Comparison of ENCODE assay signal across 17 cellular contexts in the genomic region with DNA sequence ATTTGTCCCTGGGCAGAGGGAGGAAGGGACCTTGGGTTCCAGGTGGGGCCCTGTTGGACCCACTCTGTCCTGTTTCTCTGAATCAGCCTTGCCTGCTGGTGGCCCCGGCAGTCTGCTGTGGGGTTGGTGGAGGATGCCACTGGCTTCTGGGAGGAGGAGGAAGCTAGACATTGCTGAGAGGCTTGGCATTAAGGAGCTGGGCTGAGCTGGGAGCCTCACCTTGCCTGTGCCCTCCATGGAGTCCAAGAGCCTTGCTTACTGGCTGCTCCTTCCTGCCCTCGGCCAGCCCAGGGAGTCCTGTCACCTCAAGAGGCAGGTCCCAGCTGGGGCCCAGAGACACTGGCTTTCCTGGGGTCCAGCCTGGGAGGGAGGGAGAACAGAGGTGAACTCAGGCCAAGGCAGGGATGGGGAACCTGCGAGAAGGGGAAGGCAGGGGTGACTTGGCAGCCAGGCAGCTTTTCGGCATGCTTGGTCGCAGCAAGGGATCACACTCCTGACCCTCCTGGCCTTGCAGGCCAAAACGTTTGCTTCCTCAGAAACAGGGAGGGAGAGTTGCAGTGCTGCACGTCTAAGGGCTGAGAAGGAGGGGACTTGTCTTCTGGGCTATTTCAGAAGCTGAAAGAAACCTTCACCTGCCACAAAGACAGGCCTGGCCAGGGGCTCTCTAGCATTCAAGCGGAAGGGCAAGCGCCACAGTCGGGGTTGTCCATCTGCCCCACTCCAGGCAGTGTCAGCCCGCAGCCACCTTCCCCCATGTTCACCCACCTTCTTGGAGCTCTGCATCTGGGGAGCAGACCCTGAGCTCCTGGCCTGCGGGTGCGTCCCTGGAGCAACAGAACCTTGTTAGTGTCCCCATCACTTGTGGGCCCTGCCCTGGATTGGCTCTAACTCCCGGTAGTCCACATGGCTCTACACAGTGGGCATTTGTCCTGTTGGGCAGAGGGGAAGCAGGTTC. TPM values are rescaled to one million over a fixed set of nuclear protein-coding genes. Genes with fewer than 3 reads are reported as not detected.
DNase-seq lines count a peak whose midpoint lies in the region; ATAC-seq, FAIRE-seq and TF ChIP-seq lines count a peak whose summit lies in the region.
"Had no signal": no experiment of that assay in that cellular context is flagged by ENCODE, and none has a peak within 500 bp of the region (broad histone marks: within the 10 kb centered on the region; RNA-seq: fewer than 3 reads in every experiment).

No MANE protein-coding gene starts in this region.

- H3K4me3 ChIP-seq in H7 (ENCODE audit: insufficient read depth, low read depth, low read length) (no peak overlapping the region), K562 (no peak overlapping the region), trophoblast cell (ENCODE audit: low read depth, low read length) (peak overlapping the region; percentile 7), colonic mucosa (no peak overlapping the region)

- POLR2A ChIA-PET in activated CD4-positive, alpha-beta T cell treated with anti-CD3 and anti-CD28 coated beads for 36 hours (lab: Charles Lee) = no interaction called here
- POLR2A ChIA-PET in K562 (lab: Yijun Ruan, JAX) = interaction anchor here (0.8 to 2.6 kb wide), 4 partner anchors 9 to 18 kb away, joined by 3 to 14 read pairs (median 4); a partner anchor contains a TSS
- POLR2A ChIA-PET in GM10248 (lab: Yijun Ruan, JAX) = interaction anchor here (0.6 kb wide), 1 partner anchor 266 kb away, joined by 3 read pairs; no protein-coding TSS in a partner anchor

- in situ Hi-C loops in K562 (cut with MboI) = no loop called here

- H2AK5ac ChIP-seq in trophoblast cell (ENCODE audit: low read length) = no peak overlapping the region

- H2AFZ ChIP-seq in K562 (ENCODE audit: low read depth, low read length) (no peak overlapping the region), trophoblast cell (ENCODE audit: insufficient read depth, low read length, poor library complexity) (no peak overlapping the region)

- H3K4me3 Mint-ChIP-seq in activated CD4-positive, alpha-beta T cell treated with anti-CD3 and anti-CD28 coated beads, Interleukin-2, amount 10 ng/mL, durations not matched to agents 24 days and 14 days = no peak overlapping the region
- no peak overlapping the region for H3K4me3 Mint-ChIP-seq in activated CD4-positive, alpha-beta T cell treated with anti-CD3 and anti-CD28 coated beads for 36 hours
- H3K4me3 Mint-ChIP-seq: CD4-positive, alpha-beta T cell; HFFc6 had no signal

- no peak overlapping the region for H4K91ac ChIP-seq in trophoblast cell (ENCODE audit: low read depth, low read length)

- TF ChIP-seq POLR2A in K562 (conservative IDR thresholded peaks at IDR 0.05) (no peak), erythroblast (IDR thresholded peaks at IDR 0.05; ENCODE audit: low read length) (no peak)

- H4K8ac ChIP-seq in trophoblast cell (ENCODE audit: low read depth, low read length) = no peak overlapping the region

- peaks cover 30% of the 10 kb centered on the region for H4K20me1 ChIP-seq in K562 (replicated peaks; ENCODE audit: control insufficient read depth, insufficient read depth, low read length)

- H3K9ac ChIP-seq in K562 (ENCODE audit: insufficient read depth in 1 of 2, low read depth in 2 of 2, low read length in 2 of 2) (peak overlapping the region in 1 of 2 experiments; percentile 77; a peak in 1 of 4 replicates), trophoblast cell (ENCODE audit: low read length) (no peak overlapping the region), colonic mucosa (ENCODE audit: low read depth in 2 of 2, low read length in 2 of 2) (no peak overlapping the region)

- no peak for FAIRE-seq in K562 (lab: Jason Lieb, UNC)
- FAIRE-seq: GM12891 had no signal

- no peaks in the 10 kb centered on the region for H3K27me3 Mint-ChIP-seq in activated CD4-positive, alpha-beta T cell treated with anti-CD3 and anti-CD28 coated beads, Interleukin-2, amount 10 ng/mL, durations not matched to agents 24 days and 14 days
- H3K27me3 Mint-ChIP-seq in activated CD4-positive, alpha-beta T cell treated with anti-CD3 and anti-CD28 coated beads for 36 hours = no peaks in the 10 kb centered on the region
- H3K27me3 Mint-ChIP-seq: CD4-positive, alpha-beta T cell had no signal

- peaks cover 12% of the 10 kb centered on the region for H3K36me3 ChIP-seq in H7 (replicated peaks; ENCODE audit: control insufficient read depth, insufficient read depth, low read length)
- H3K36me3 ChIP-seq in K562 (ENCODE audit: control insufficient read depth, insufficient read depth, low read length) = peaks cover 72% of the 10 kb centered on the region; the same call in 2 of the 3 replicates
- H3K36me3 ChIP-seq in trophoblast cell (ENCODE audit: control insufficient read depth in 1 of 2, insufficient read depth in 2 of 2, low read length in 2 of 2) = peaks cover 25 to 37% of the 10 kb centered on the region in 2 experiments
- H3K36me3 ChIP-seq in colonic mucosa = no peaks in the 10 kb centered on the region

- H3K4me2 ChIP-seq in K562 (ENCODE audit: insufficient read depth, low read length) (no peak overlapping the region), trophoblast cell (ENCODE audit: low read length) (no peak overlapping the region)

- H3K4me1 ChIP-seq in K562 (replicated peaks in 1 of 2; ENCODE audit: control insufficient read depth in 2 of 2, insufficient read depth in 2 of 2, low read length in 2 of 2) (peaks cover 14 to 46% of the 10 kb centered on the region in 2 experiments), trophoblast cell (ENCODE audit: control insufficient read depth in 1 of 2, insufficient read depth in 2 of 2, low read length in 2 of 2) (peaks cover 4 to 7% of the 10 kb centered on the region in 2 experiments), colonic mucosa (no peaks in the 10 kb centered on the region)

- no peak overlapping the region for H2BK5ac ChIP-seq in trophoblast cell (ENCODE audit: low read depth, low read length, poor library complexity)

- BruUV-seq in K562 (replicated peaks; lab: Mats Ljungman, UMichigan) = no TSS peak

- H3K36me3 Mint-ChIP-seq in activated CD4-positive, alpha-beta T cell treated with anti-CD3 and anti-CD28 coated beads, Interleukin-2, amount 10 ng/mL, durations not matched to agents 24 days and 14 days (ENCODE audit: low read depth) = peaks cover 12% of the 10 kb centered on the region
- H3K36me3 Mint-ChIP-seq in activated CD4-positive, alpha-beta T cell treated with anti-CD3 and anti-CD28 coated beads for 36 hours (ENCODE audit: low read depth) = peaks cover 8% of the 10 kb centered on the region

- peaks cover 32% of the 10 kb centered on the region for H3K79me2 ChIP-seq in K562 (ENCODE audit: control insufficient read depth, insufficient read depth, low read length)
- H3K79me2 ChIP-seq in trophoblast cell (ENCODE audit: control insufficient read depth, insufficient read depth, low read length, poor library complexity) = no peaks in the 10 kb centered on the region

- no peak for TF ChIP-seq CTCF in K562 (IDR thresholded peaks at IDR 0.05 in 2 of 3, conservative IDR thresholded peaks at IDR 0.05 in 1 of 3; ENCODE audit: insufficient read depth in 2 of 3, low read depth in 1 of 3, low read length in 3 of 3)
- no peak for TF ChIP-seq CTCF in colonic mucosa (IDR thresholded peaks at IDR 0.05)
- TF ChIP-seq CTCF in GM10248 (IDR thresholded peaks at IDR 0.05; ENCODE audit: control extremely low read depth, extremely low read depth, low read depth, missing control alignments) = no peak

- CTCF ChIA-PET in activated CD4-positive, alpha-beta T cell treated with anti-CD3 and anti-CD28 coated beads for 36 hours (lab: Charles Lee) = interaction anchor here (0.8 kb wide), 1 partner anchor 277 kb away, joined by 3 read pairs; no protein-coding TSS in a partner anchor
- CTCF ChIA-PET in K562 (lab: Yijun Ruan, JAX; ENCODE audit: low intra/inter-chr PET ratio) (no interaction called here), GM10248 (lab: Yijun Ruan, JAX) (interaction anchor here (1.4 to 2.1 kb wide), 3 partner anchors 9 to 187 kb away, joined by 3 to 5 read pairs (median 5); a partner anchor contains a TSS)

- H3K9me3 Mint-ChIP-seq in activated CD4-positive, alpha-beta T cell treated with anti-CD3 and anti-CD28 coated beads, Interleukin-2, amount 10 ng/mL, durations not matched to agents 24 days and 14 days = no peaks in the 10 kb centered on the region
- H3K9me3 Mint-ChIP-seq in activated CD4-positive, alpha-beta T cell treated with anti-CD3 and anti-CD28 coated beads for 36 hours (ENCODE audit: low read depth) = no peaks in the 10 kb centered on the region
- H3K9me3 Mint-ChIP-seq: CD4-positive, alpha-beta T cell; HFFc6 had no signal

- no peak for TF ChIP-seq EP300 in K562 (IDR thresholded peaks at IDR 0.05; ENCODE audit: low read length)

- no peak overlapping the region for H3K23ac ChIP-seq in trophoblast cell (ENCODE audit: low read length)

- no peak overlapping the region for H4K12ac ChIP-seq in trophoblast cell (ENCODE audit: low read depth, low read length)

- H3K9me3 ChIP-seq in K562 (replicated peaks; ENCODE audit: control insufficient read depth, insufficient read depth, low read depth, low read length) = no peaks in the 10 kb centered on the region
- no peaks in the 10 kb centered on the region for H3K9me3 ChIP-seq in trophoblast cell (ENCODE audit: insufficient read depth, low read depth, low read length)
- H3K9me3 ChIP-seq in colonic mucosa = no peaks in the 10 kb centered on the region

- H3K14ac ChIP-seq in trophoblast cell (ENCODE audit: low read length) = no peak overlapping the region

- ATAC-seq in activated CD4-positive, alpha-beta T cell treated with anti-CD3 and anti-CD28 coated beads for 36 hours = no peak
- ATAC-seq in K562 = no peak

- peaks cover 9% of the 10 kb centered on the region for H3K4me1 Mint-ChIP-seq in activated CD4-positive, alpha-beta T cell treated with anti-CD3 and anti-CD28 coated beads, Interleukin-2, amount 10 ng/mL, durations not matched to agents 24 days and 14 days
- peaks cover 10% of the 10 kb centered on the region for H3K4me1 Mint-ChIP-seq in activated CD4-positive, alpha-beta T cell treated with anti-CD3 and anti-CD28 coated beads for 36 hours

- peak overlapping the region; percentile 15 for H3K27ac Mint-ChIP-seq in activated CD4-positive, alpha-beta T cell treated with anti-CD3 and anti-CD28 coated beads, Interleukin-2, amount 10 ng/mL, durations not matched to agents 24 days and 14 days
- H3K27ac Mint-ChIP-seq in activated CD4-positive, alpha-beta T cell treated with anti-CD3 and anti-CD28 coated beads for 36 hours = no peak overlapping the region
- H3K27ac Mint-ChIP-seq: CD4-positive, alpha-beta T cell; HFFc6 had no signal

- TF ChIP-seq RAD21 in K562 (CRISPR knock-in tag; conservative IDR thresholded peaks at IDR 0.05 in 1 of 2, IDR thresholded peaks at IDR 0.05 in 1 of 2) = no peak

- H3K27me3 ChIP-seq in H7 (ENCODE audit: control insufficient read depth, insufficient read depth, low read length) = no peaks in the 10 kb centered on the region
- H3K27me3 ChIP-seq in K562 (ENCODE audit: control insufficient read depth in 2 of 2, insufficient read depth in 2 of 2, low read length in 2 of 2) = no peaks in the 10 kb centered on the region
- H3K27me3 ChIP-seq in trophoblast cell (ENCODE audit: insufficient read depth, low read length) = no peaks in the 10 kb centered on the region
- no peaks in the 10 kb centered on the region for H3K27me3 ChIP-seq in colonic mucosa

- WGBS in K562 (ENCODE audit: insufficient coverage, low coverage, missing lambda C conversion rate) = 86% methylated on average over 13 of the region's 14 CpGs
- WGBS in trophoblast cell (ENCODE audit: extremely low coverage, insufficient coverage, insufficient read length) = no CpG with 5 or more reads among the region's 14 CpGs

- H2BK120ac ChIP-seq in trophoblast cell (ENCODE audit: insufficient read depth, low read length, poor library complexity) = no peak overlapping the region

- H3K27ac ChIP-seq in K562 (ENCODE audit: extremely low read depth, low read depth, low read length) (no peak overlapping the region), trophoblast cell (ENCODE audit: low read depth, low read length) (no peak overlapping the region), colonic mucosa (no peak overlapping the region)
- H3K27ac ChIP-seq: 22Rv1 had no signal

- H3K79me1 ChIP-seq in trophoblast cell (ENCODE audit: low read length) = no peaks in the 10 kb centered on the region

- H3K18ac ChIP-seq in trophoblast cell (ENCODE audit: low read length) = no peak overlapping the region

- intact Hi-C loops in activated CD4-positive, alpha-beta T cell treated with anti-CD3 and anti-CD28 coated beads, Interleukin-2, amount 10 ng/mL, durations not matched to agents 24 days and 14 days (cut with micrococcal nuclease) = no loop called here
- intact Hi-C loops in activated CD4-positive, alpha-beta T cell treated with anti-CD3 and anti-CD28 coated beads for 36 hours (cut with DNase I, micrococcal nuclease) = no loop called here
- intact Hi-C loops in K562 (cut with micrococcal nuclease) = no loop called here
- intact Hi-C loops in colonic mucosa (cut with DNase I) = no loop called here

- no peak overlapping the region for H2BK12ac ChIP-seq in trophoblast cell (ENCODE audit: low read length)

- H3K9me1 ChIP-seq in K562 (ENCODE audit: control insufficient read depth, insufficient read depth, low read length) = peaks cover 12% of the 10 kb centered on the region

- DNase-seq in activated CD4-positive, alpha-beta T cell treated with anti-CD3 and anti-CD28 coated beads, Interleukin-2, amount 10 ng/mL, durations not matched to agents 24 days and 14 days = no peak
- no peak for DNase-seq in activated CD4-positive, alpha-beta T cell treated with anti-CD3 and anti-CD28 coated beads for 36 hours
- DNase-seq in H7 = peak; percentile 31
- no peak for DNase-seq in K562 (ENCODE audit: extremely low read depth in 1 of 4, low spot score in 3 of 4)
- no peak for DNase-seq in trophoblast cell
- DNase-seq in colonic mucosa = no peak
- DNase-seq in GM10248 (ENCODE audit: extremely low spot score) = no peak
- no peak for DNase-seq in erythroblast (lab: John Stamatoyannopoulos, UW)
- DNase-seq: Calu3; CD4-positive, alpha-beta T cell; DMS 273 treated with DMSO at 0.1 percent for 48 hours; DMS79; GOT3; HCEC 1CT; HFFc6 had no signal

- H3K4ac ChIP-seq in trophoblast cell (ENCODE audit: low read depth, low read length) = no peak overlapping the region

RNA-seq across cellular contexts. Expression of a gene that starts 8.9 kb away (rescaled TPM):
- 35.9 and 37.3 TPM in 2 replicates for total RNA-seq in activated CD4-positive, alpha-beta T cell treated with anti-CD3 and anti-CD28 coated beads, Interleukin-2, amount 10 ng/mL, durations not matched to agents 24 days and 14 days
- total RNA-seq in activated CD4-positive, alpha-beta T cell treated with anti-CD3 and anti-CD28 coated beads for 36 hours = 10 to 100 TPM; 14.6 to 15.1 TPM
- 12.9 and 14.9 TPM in 2 replicates for total RNA-seq in H7 (2014; rRNA removed; shearing (Covaris generic))
- 31.6 and 91.3 TPM in 2 replicates for total RNA-seq in K562 (2011; cell fraction: chromatin; rRNA removed; ENCODE audit: low replicate concordance)
- 68.6 and 78.7 TPM in 2 replicates for total RNA-seq in K562 (2011; cell fraction: nucleolus; rRNA removed)
- 48.5 and 50.3 TPM in 2 replicates for total RNA-seq in K562 (2011; cell fraction: nucleoplasm; rRNA removed)
- total RNA-seq in K562 (2014; rRNA removed) (9.0 and 16.5 TPM in 2 replicates), K562 (2014; rRNA removed; fragmentation: Illumina TruSeq; extraction: Trizol) (1.9 and 3.0 TPM in 2 replicates), K562 (2015; rRNA removed; fragmentation: Illumina TruSeq; extraction: Trizol) (7.4 and 9.0 TPM in 2 replicates), K562 (2021) (48.8 and 51.3 TPM in 2 replicates), colonic mucosa (10 to 100 TPM in 1 of 2 donors, 1 to 10 TPM in 1; 5.1 to 18.1 TPM)
- polyA plus RNA-seq in K562 (2011; rRNA removed) (2.3 and 3.9 TPM in 2 replicates), K562 (2014; fragmentation: Illumina TruSeq; extraction: Trizol) (10.3 and 24.1 TPM in 2 replicates), K562 (2014; fragmentation: Nextera tagmentation; extraction: Ambion mirVana) (under 1 TPM; 0.42 to 0.46 TPM), K562 (2014; rRNA removed) (14.7 and 15.4 TPM in 2 replicates)
- polyA plus RNA-seq in K562 (2011; cell fraction: cytosol; rRNA removed) = 3.0 and 6.9 TPM in 2 replicates
- polyA plus RNA-seq in K562 (2011; cell fraction: nucleus; rRNA removed) = 15.1 and 27.9 TPM in 2 replicates
- polyA plus RNA-seq in K562 (2012) = 18.3 and 22.2 TPM in 2 replicates
- 2.8 and 4.0 TPM in 2 replicates for polyA minus RNA-seq in K562 (2011; rRNA and poly(A)+ RNA removed)
- 15.2 and 18.0 TPM in 2 replicates for polyA minus RNA-seq in K562 (2011; cell fraction: cytosol; rRNA and poly(A)+ RNA removed)
- 19.2 and 21.4 TPM in 2 replicates for polyA minus RNA-seq in K562 (2011; cell fraction: nucleus; rRNA and poly(A)+ RNA removed)
- 13.3 and 13.4 TPM in 2 replicates for polyA plus RNA-seq in trophoblast cell (2013)

RNA-seq across cellular contexts. Expression of a gene that starts 53.9 kb away (rescaled TPM):
- 233 TPM in 2 replicates for total RNA-seq in activated CD4-positive, alpha-beta T cell treated with anti-CD3 and anti-CD28 coated beads, Interleukin-2, amount 10 ng/mL, durations not matched to agents 24 days and 14 days
- 100 to 1,000 TPM in 1 of 2 experiments, 10 to 100 TPM in 1; 96.4 to 114 TPM for total RNA-seq in activated CD4-positive, alpha-beta T cell treated with anti-CD3 and anti-CD28 coated beads for 36 hours
- 6.9 and 18.1 TPM in 2 replicates for total RNA-seq in H7 (2014; rRNA removed; shearing (Covaris generic))
- 17.5 and 44.3 TPM in 2 replicates for total RNA-seq in K562 (2011; cell fraction: chromatin; rRNA removed; ENCODE audit: low replicate concordance)
- 32.4 and 33.3 TPM in 2 replicates for total RNA-seq in K562 (2011; cell fraction: nucleolus; rRNA removed)
- total RNA-seq in K562 (2011; cell fraction: nucleoplasm; rRNA removed) = 16.6 and 20.1 TPM in 2 replicates
- total RNA-seq in K562 (2014; rRNA removed) = 7.4 and 15.2 TPM in 2 replicates
- total RNA-seq in K562 (2014; rRNA removed; fragmentation: Illumina TruSeq; extraction: Trizol) = 4.4 and 5.1 TPM in 2 replicates
- total RNA-seq in K562 (2015; rRNA removed; fragmentation: Illumina TruSeq; extraction: Trizol) = 7.2 and 8.2 TPM in 2 replicates
- 19.5 and 20.8 TPM in 2 replicates for total RNA-seq in K562 (2021)
- 5.6 and 14.8 TPM in 2 replicates for polyA plus RNA-seq in K562 (2011; rRNA removed)
- 8.3 and 11.4 TPM in 2 replicates for polyA plus RNA-seq in K562 (2011; cell fraction: cytosol; rRNA removed)
- 24.4 and 38.0 TPM in 2 replicates for polyA plus RNA-seq in K562 (2011; cell fraction: nucleus; rRNA removed)
- polyA plus RNA-seq in K562 (2012) = 11.3 and 21.5 TPM in 2 replicates
- 9.5 and 12.5 TPM in 2 replicates for polyA plus RNA-seq in K562 (2014; fragmentation: Illumina TruSeq; extraction: Trizol)
- polyA plus RNA-seq in K562 (2014; fragmentation: Nextera tagmentation; extraction: Ambion mirVana) = 1 to 10 TPM; 1.8 to 2.0 TPM
- polyA plus RNA-seq in K562 (2014; rRNA removed) = 10.8 and 11.1 TPM in 2 replicates
- polyA minus RNA-seq in K562 (2011; rRNA and poly(A)+ RNA removed) = 5.2 and 8.9 TPM in 2 replicates
- polyA minus RNA-seq in K562 (2011; cell fraction: cytosol; rRNA and poly(A)+ RNA removed) = 7.1 and 15.0 TPM in 2 replicates
- 12.5 and 24.8 TPM in 2 replicates for polyA minus RNA-seq in K562 (2011; cell fraction: nucleus; rRNA and poly(A)+ RNA removed)
- 3.8 and 4.0 TPM in 2 replicates for polyA plus RNA-seq in trophoblast cell (2013)
- total RNA-seq in colonic mucosa = 1 to 10 TPM; 3.5 TPM

RNA-seq across cellular contexts. Expression of a gene that starts 58.4 kb away (rescaled TPM):
- 11.4 and 12.4 TPM in 2 replicates for total RNA-seq in activated CD4-positive, alpha-beta T cell treated with anti-CD3 and anti-CD28 coated beads, Interleukin-2, amount 10 ng/mL, durations not matched to agents 24 days and 14 days
- total RNA-seq in activated CD4-positive, alpha-beta T cell treated with anti-CD3 and anti-CD28 coated beads for 36 hours = 1 to 10 TPM; 4.4 to 6.1 TPM
- 17.4 and 23.2 TPM in 2 replicates for total RNA-seq in H7 (2014; rRNA removed; shearing (Covaris generic))
- 13.1 and 13.7 TPM in 2 replicates for total RNA-seq in K562 (2011; cell fraction: chromatin; rRNA removed; ENCODE audit: low replicate concordance)
- 11.7 and 12.3 TPM in 2 replicates for total RNA-seq in K562 (2011; cell fraction: nucleolus; rRNA removed)
- total RNA-seq in K562 (2011; cell fraction: nucleoplasm; rRNA removed) = 13.1 and 21.5 TPM in 2 replicates
- total RNA-seq in K562 (2014; rRNA removed) (22.7 and 23.5 TPM in 2 replicates), K562 (2014; rRNA removed; fragmentation: Illumina TruSeq; extraction: Trizol) (23.5 and 24.2 TPM in 2 replicates), K562 (2015; rRNA removed; fragmentation: Illumina TruSeq; extraction: Trizol) (17.6 and 19.2 TPM in 2 replicates), K562 (2021) (20.7 and 20.9 TPM in 2 replicates), colonic mucosa (1 to 10 TPM; 5.0 to 8.4 TPM)
- polyA plus RNA-seq in K562 (2011; rRNA removed) (11.9 and 14.9 TPM in 2 replicates), K562 (2014; fragmentation: Illumina TruSeq; extraction: Trizol) (15.3 and 16.5 TPM in 2 replicates), K562 (2014; fragmentation: Nextera tagmentation; extraction: Ambion mirVana) (1 to 10 TPM; 3.2 to 6.4 TPM), K562 (2014; rRNA removed) (17.5 and 21.6 TPM in 2 replicates)
- polyA plus RNA-seq in K562 (2011; cell fraction: cytosol; rRNA removed) = 10.0 and 13.1 TPM in 2 replicates
- polyA plus RNA-seq in K562 (2011; cell fraction: nucleus; rRNA removed) = 6.2 and 7.7 TPM in 2 replicates
- polyA plus RNA-seq in K562 (2012) = 10.1 and 13.7 TPM in 2 replicates
- polyA minus RNA-seq in K562 (2011; rRNA and poly(A)+ RNA removed) = 11.2 and 12.4 TPM in 2 replicates
- polyA minus RNA-seq in K562 (2011; cell fraction: cytosol; rRNA and poly(A)+ RNA removed) = 8.6 and 9.5 TPM in 2 replicates
- polyA minus RNA-seq in K562 (2011; cell fraction: nucleus; rRNA and poly(A)+ RNA removed) = 4.7 and 5.8 TPM in 2 replicates
- polyA plus RNA-seq in trophoblast cell (2013) = 4.8 and 5.0 TPM in 2 replicates
